1 cellular context compared by ENCODE assay signal in the genomic region with DNA sequence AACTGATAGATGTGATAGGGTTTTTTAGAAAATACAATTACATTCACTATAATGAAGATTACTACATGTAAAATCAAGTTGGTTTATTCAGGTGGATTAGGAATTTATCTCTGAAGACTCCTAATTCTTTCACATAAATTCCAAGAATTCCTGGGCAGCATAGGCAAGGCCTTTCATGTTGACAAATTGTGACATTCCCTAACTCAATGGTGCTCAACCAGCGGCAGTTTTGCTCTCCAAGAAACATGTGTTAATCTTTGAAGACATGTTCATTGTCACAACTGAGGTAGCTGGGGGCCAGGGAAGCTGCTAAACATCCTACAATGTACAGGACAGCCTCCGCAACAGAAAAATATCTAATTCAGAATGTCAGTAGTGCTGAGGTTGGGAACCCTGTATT.
A peak's percentile ranks its signal among the peaks of the same experiment; 100 is the strongest.
TF ChIP-seq lines count a peak whose summit lies in the region.

No MANE protein-coding gene starts in this region.

TF ChIP-seq in H1, 55 proteins besides CTCF, POLR2A, EP300 and RAD21:
- TF ChIP-seq, protein P1, sequence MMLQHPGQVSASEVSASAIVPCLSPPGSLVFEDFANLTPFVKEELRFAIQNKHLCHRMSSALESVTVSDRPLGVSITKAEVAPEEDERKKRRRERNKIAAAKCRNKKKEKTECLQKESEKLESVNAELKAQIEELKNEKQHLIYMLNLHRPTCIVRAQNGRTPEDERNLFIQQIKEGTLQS (IDR thresholded peaks at IDR 0.05; ENCODE audit: insufficient read depth, low read depth, low read length): no peak
- no peak for TF ChIP-seq KDM5A (IDR thresholded peaks at IDR 0.05; ENCODE audit: low read length)
- 0 out of 2 replicates have a peak, but pooled peaks have one; percentile 42 for TF ChIP-seq CEBPB (IDR thresholded peaks at IDR 0.05; ENCODE audit: low read depth, low read length)
- no peak for TF ChIP-seq SAP30 (IDR thresholded peaks at IDR 0.05; ENCODE audit: insufficient read depth, insufficient replicate concordance, low read length)
- TF ChIP-seq, protein P2, sequence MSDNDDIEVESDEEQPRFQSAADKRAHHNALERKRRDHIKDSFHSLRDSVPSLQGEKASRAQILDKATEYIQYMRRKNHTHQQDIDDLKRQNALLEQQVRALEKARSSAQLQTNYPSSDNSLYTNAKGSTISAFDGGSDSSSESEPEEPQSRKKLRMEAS (IDR thresholded peaks at IDR 0.05): 0 out of 2 replicates have a peak, but pooled peaks have one; percentile 14
- TF ChIP-seq PHF8 (conservative IDR thresholded peaks at IDR 0.05; ENCODE audit: low read depth, low read length): no peak
- TF ChIP-seq, protein P3, sequence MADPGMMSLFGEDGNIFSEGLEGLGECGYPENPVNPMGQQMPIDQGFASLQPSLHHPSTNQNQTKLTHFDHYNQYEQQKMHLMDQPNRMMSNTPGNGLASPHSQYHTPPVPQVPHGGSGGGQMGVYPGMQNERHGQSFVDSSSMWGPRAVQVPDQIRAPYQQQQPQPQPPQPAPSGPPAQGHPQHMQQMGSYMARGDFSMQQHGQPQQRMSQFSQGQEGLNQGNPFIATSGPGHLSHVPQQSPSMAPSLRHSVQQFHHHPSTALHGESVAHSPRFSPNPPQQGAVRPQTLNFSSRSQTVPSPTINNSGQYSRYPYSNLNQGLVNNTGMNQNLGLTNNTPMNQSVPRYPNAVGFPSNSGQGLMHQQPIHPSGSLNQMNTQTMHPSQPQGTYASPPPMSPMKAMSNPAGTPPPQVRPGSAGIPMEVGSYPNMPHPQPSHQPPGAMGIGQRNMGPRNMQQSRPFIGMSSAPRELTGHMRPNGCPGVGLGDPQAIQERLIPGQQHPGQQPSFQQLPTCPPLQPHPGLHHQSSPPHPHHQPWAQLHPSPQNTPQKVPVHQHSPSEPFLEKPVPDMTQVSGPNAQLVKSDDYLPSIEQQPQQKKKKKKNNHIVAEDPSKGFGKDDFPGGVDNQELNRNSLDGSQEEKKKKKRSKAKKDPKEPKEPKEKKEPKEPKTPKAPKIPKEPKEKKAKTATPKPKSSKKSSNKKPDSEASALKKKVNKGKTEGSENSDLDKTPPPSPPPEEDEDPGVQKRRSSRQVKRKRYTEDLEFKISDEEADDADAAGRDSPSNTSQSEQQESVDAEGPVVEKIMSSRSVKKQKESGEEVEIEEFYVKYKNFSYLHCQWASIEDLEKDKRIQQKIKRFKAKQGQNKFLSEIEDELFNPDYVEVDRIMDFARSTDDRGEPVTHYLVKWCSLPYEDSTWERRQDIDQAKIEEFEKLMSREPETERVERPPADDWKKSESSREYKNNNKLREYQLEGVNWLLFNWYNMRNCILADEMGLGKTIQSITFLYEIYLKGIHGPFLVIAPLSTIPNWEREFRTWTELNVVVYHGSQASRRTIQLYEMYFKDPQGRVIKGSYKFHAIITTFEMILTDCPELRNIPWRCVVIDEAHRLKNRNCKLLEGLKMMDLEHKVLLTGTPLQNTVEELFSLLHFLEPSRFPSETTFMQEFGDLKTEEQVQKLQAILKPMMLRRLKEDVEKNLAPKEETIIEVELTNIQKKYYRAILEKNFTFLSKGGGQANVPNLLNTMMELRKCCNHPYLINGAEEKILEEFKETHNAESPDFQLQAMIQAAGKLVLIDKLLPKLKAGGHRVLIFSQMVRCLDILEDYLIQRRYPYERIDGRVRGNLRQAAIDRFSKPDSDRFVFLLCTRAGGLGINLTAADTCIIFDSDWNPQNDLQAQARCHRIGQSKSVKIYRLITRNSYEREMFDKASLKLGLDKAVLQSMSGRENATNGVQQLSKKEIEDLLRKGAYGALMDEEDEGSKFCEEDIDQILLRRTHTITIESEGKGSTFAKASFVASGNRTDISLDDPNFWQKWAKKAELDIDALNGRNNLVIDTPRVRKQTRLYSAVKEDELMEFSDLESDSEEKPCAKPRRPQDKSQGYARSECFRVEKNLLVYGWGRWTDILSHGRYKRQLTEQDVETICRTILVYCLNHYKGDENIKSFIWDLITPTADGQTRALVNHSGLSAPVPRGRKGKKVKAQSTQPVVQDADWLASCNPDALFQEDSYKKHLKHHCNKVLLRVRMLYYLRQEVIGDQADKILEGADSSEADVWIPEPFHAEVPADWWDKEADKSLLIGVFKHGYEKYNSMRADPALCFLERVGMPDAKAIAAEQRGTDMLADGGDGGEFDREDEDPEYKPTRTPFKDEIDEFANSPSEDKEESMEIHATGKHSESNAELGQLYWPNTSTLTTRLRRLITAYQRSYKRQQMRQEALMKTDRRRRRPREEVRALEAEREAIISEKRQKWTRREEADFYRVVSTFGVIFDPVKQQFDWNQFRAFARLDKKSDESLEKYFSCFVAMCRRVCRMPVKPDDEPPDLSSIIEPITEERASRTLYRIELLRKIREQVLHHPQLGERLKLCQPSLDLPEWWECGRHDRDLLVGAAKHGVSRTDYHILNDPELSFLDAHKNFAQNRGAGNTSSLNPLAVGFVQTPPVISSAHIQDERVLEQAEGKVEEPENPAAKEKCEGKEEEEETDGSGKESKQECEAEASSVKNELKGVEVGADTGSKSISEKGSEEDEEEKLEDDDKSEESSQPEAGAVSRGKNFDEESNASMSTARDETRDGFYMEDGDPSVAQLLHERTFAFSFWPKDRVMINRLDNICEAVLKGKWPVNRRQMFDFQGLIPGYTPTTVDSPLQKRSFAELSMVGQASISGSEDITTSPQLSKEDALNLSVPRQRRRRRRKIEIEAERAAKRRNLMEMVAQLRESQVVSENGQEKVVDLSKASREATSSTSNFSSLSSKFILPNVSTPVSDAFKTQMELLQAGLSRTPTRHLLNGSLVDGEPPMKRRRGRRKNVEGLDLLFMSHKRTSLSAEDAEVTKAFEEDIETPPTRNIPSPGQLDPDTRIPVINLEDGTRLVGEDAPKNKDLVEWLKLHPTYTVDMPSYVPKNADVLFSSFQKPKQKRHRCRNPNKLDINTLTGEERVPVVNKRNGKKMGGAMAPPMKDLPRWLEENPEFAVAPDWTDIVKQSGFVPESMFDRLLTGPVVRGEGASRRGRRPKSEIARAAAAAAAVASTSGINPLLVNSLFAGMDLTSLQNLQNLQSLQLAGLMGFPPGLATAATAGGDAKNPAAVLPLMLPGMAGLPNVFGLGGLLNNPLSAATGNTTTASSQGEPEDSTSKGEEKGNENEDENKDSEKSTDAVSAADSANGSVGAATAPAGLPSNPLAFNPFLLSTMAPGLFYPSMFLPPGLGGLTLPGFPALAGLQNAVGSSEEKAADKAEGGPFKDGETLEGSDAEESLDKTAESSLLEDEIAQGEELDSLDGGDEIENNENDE (IDR thresholded peaks at IDR 0.05; ENCODE audit: insufficient replicate concordance, low read length): no peak
- TF ChIP-seq KDM4A (IDR thresholded peaks at IDR 0.05; ENCODE audit: low read depth, low read length, severe bottlenecking): no peak
- no peak for TF ChIP-seq POU5F1 (IDR thresholded peaks at IDR 0.05; ENCODE audit: low read depth, low read length)
- no peak for TF ChIP-seq MAFK (IDR thresholded peaks at IDR 0.05; ENCODE audit: low read depth, low read length)
- no peak for TF ChIP-seq CHD2 (IDR thresholded peaks at IDR 0.05; ENCODE audit: low read length)
- TF ChIP-seq HDAC2 (IDR thresholded peaks at IDR 0.05; ENCODE audit: borderline replicate concordance in 1 of 2, low read depth in 2 of 2, low read length in 2 of 2): no peak
- TF ChIP-seq, protein P4, sequence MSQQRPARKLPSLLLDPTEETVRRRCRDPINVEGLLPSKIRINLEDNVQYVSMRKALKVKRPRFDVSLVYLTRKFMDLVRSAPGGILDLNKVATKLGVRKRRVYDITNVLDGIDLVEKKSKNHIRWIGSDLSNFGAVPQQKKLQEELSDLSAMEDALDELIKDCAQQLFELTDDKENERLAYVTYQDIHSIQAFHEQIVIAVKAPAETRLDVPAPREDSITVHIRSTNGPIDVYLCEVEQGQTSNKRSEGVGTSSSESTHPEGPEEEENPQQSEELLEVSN (IDR thresholded peaks at IDR 0.05): peak; percentile 41; the same call in 1 of the 2 replicates
- TF ChIP-seq SP4 (IDR thresholded peaks at IDR 0.05; ENCODE audit: low read length): no peak
- peak in 1 of 2 experiments; percentile 52 for TF ChIP-seq BCL11A (IDR thresholded peaks at IDR 0.05; ENCODE audit: low read depth in 2 of 2, low read length in 2 of 2)
- no peak for TF ChIP-seq TAF7 (optimal IDR thresholded peaks at IDR 0.05; ENCODE audit: borderline replicate concordance, low read depth, low read length)
- no peak for TF ChIP-seq SP2 (IDR thresholded peaks at IDR 0.05; ENCODE audit: low read length)
- peak; percentile 98 for TF ChIP-seq TEAD4 (IDR thresholded peaks at IDR 0.05; ENCODE audit: low read depth, low read length)
- no peak for TF ChIP-seq EGR1 (IDR thresholded peaks at IDR 0.05; ENCODE audit: borderline replicate concordance, low read depth, low read length)
